In genomic region chr17:50372708-50373556, GRCh38 we compare ENCODE assay signal across 1 cellular context.
TF ChIP-seq lines count a peak whose summit lies in the region.

Gene EME1, plus strand, starts transcription at chr17:50373229. Its CDS starts 1,980 bp downstream, at chr17:50375209.
Gene MRPL27, minus strand, starts transcription at chr17:50373184. Its CDS starts 14 bp downstream, at chr17:50373170.

TF ChIP-seq in neural cell, 6 proteins besides CTCF, POLR2A, EP300 and RAD21:
- peak; percentile 97 for TF ChIP-seq POLR2AphosphoS5 (IDR thresholded peaks at IDR 0.05)
- peak; percentile 99 for TF ChIP-seq MXI1 (conservative IDR thresholded peaks at IDR 0.05; ENCODE audit: poor library complexity, severe bottlenecking)
- TF ChIP-seq REST (IDR thresholded peaks at IDR 0.05; ENCODE audit: borderline replicate concordance) = peak; percentile 90
- peak; percentile 31 for TF ChIP-seq SMC3 (conservative IDR thresholded peaks at IDR 0.05; ENCODE audit: poor library complexity)
- TF ChIP-seq EZH2 (IDR thresholded peaks at IDR 0.05; ENCODE audit: borderline replicate concordance, insufficient read depth, low read length, poor library complexity, severe bottlenecking) = no peak
- TF ChIP-seq TAF1 (IDR thresholded peaks at IDR 0.05; ENCODE audit: low read depth) = peak; percentile 73
